In genomic region chr16:85978976-85979375, GRCh38 we compare ENCODE assay signal across 18 cellular contexts.
"Had no signal": no experiment of that assay in that cellular context is flagged by ENCODE, and none has a peak within 500 bp of the region (broad histone marks: within the 10 kb centered on the region; RNA-seq: fewer than 3 reads in every experiment).

No MANE protein-coding gene starts in this region.

- H3K9me3 Mint-ChIP-seq: naive thymus-derived CD8-positive, alpha-beta T cell; stimulated activated effector memory CD8-positive, alpha-beta T cell treated with anti-CD3 and anti-CD28 coated beads, Interleukin-12 subunit alpha, Interleukin-12 subunit beta, amount 100 ng/mL, for 72 hours had no signal

- H3K4me1 ChIP-seq: sigmoid colon had no signal

- FAIRE-seq: endometrium, frontal cortex had no signal

- ATAC-seq: esophagus mucosa; left lobe of liver; naive thymus-derived CD8-positive, alpha-beta T cell had no signal

- H3K4me3 ChIP-seq: mucosa of descending colon, sigmoid colon, skin epidermis had no signal

- H3K36me3 ChIP-seq: heart left ventricle, neutrophil, sigmoid colon had no signal

- H3K36me3 Mint-ChIP-seq: naive thymus-derived CD8-positive, alpha-beta T cell; stimulated activated effector memory CD8-positive, alpha-beta T cell treated with anti-CD3 and anti-CD28 coated beads, Interleukin-12 subunit alpha, Interleukin-12 subunit beta, amount 100 ng/mL, for 72 hours had no signal

- DNase-seq: effector memory CD4-positive, alpha-beta T cell; hippocampal formation; kidney glomerular epithelial cell; naive thymus-derived CD8-positive, alpha-beta T cell; sigmoid colon; stimulated activated CD4-positive, alpha-beta T cell treated with anti-CD3 and anti-CD28 coated beads, Interleukin-4, amount 100 ng/mL, for 1 hour; stimulated activated CD8-positive, alpha-beta memory T cell treated with anti-CD3 and anti-CD28 coated beads, Interleukin-4, amount 100 ng/mL, for 48 hours had no signal

- H3K9me3 ChIP-seq: heart left ventricle, mucosa of descending colon, neutrophil, sigmoid colon had no signal

- H3K27ac Mint-ChIP-seq: stimulated activated effector memory CD8-positive, alpha-beta T cell treated with anti-CD3 and anti-CD28 coated beads, Interleukin-12 subunit alpha, Interleukin-12 subunit beta, amount 100 ng/mL, for 72 hours had no signal

- H3K4me3 Mint-ChIP-seq: naive thymus-derived CD8-positive, alpha-beta T cell; stimulated activated effector memory CD8-positive, alpha-beta T cell treated with anti-CD3 and anti-CD28 coated beads, Interleukin-12 subunit alpha, Interleukin-12 subunit beta, amount 100 ng/mL, for 72 hours had no signal

- H3K27ac ChIP-seq: coronary artery, dorsolateral prefrontal cortex, neutrophil, sigmoid colon had no signal
